Comparison of ENCODE assay signal across 8 cellular contexts in the genomic region with DNA sequence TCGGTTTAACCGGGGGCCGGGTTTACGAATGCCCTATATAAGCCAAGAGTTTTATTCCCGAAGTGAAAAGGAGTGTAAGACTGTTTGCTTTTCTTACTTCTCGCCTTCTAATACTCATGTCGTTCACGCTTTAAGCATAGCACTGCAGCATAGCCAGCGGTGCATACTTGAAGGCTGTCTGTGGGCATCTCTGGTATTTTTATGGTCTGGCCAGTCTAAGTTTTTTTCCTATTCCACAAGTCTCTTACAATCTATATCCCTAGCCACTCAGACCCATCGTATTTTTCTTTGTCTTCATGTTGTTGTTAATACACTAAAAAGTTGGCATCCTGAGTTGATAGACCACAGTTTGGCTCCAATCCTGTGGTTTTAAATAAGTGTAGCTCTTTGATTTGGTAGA. TPM values are rescaled to one million over a fixed set of nuclear protein-coding genes. Genes with fewer than 3 reads are reported as not detected.
DNase-seq lines count a peak whose midpoint lies in the region; ATAC-seq and TF ChIP-seq lines count a peak whose summit lies in the region.

No MANE protein-coding gene starts in this region.

- H3K4me1 ChIP-seq in endocrine pancreas (ENCODE audit: control insufficient read depth, insufficient read depth, low read length): peaks cover 5% of the 10 kb centered on the region

- ATAC-seq in activated T-cell treated with anti-CD3 and anti-CD28 coated beads, Interleukin-2, amount 50 U/mL, for 4 hours: no peak
- ATAC-seq in natural killer cell (no peak), HG03108 (IDR thresholded peaks at IDR 0.05; ENCODE audit: unreplicated experiment) (no peak), HG02884 (IDR thresholded peaks at IDR 0.05; ENCODE audit: unreplicated experiment) (no peak)

- no peaks in the 10 kb centered on the region for H3K9me3 Mint-ChIP-seq in activated T-cell treated with anti-CD3 and anti-CD28 coated beads, Interleukin-2, amount 50 U/mL, for 4 hours
- no peaks in the 10 kb centered on the region for H3K9me3 Mint-ChIP-seq in natural killer cell

- intact Hi-C loops in natural killer cell (cut with micrococcal nuclease): loop anchor here (2.0 to 10.0 kb wide), 3 partner anchors 343 to 569 kb away; partner anchors contain the start of gene KDM4C

- peaks cover 51% of the 10 kb centered on the region for H3K4me1 Mint-ChIP-seq in activated T-cell treated with anti-CD3 and anti-CD28 coated beads, Interleukin-2, amount 50 U/mL, for 4 hours (ENCODE audit: low read depth)
- peaks cover 43 to 48% of the 10 kb centered on the region in 2 donors for H3K4me1 Mint-ChIP-seq in natural killer cell

- peak overlapping the region; percentile 94 for H3K9ac ChIP-seq in endocrine pancreas (ENCODE audit: control insufficient read depth, insufficient read depth, low read length)

- H3K9me3 ChIP-seq in endocrine pancreas (ENCODE audit: control insufficient read depth, low read length): no peaks in the 10 kb centered on the region

- H3K27ac Mint-ChIP-seq in natural killer cell: peak overlapping the region; percentile 85 to 86

- H3K36me3 Mint-ChIP-seq in activated T-cell treated with anti-CD3 and anti-CD28 coated beads, Interleukin-2, amount 50 U/mL, for 4 hours (ENCODE audit: insufficient read depth): peaks cover 11% of the 10 kb centered on the region
- no peaks in the 10 kb centered on the region for H3K36me3 Mint-ChIP-seq in natural killer cell

- no peaks in the 10 kb centered on the region for H3K36me3 ChIP-seq in endocrine pancreas (ENCODE audit: control insufficient read depth, insufficient read depth, low read length)

- DNase-seq in activated T-cell treated with anti-CD3 and anti-CD28 coated beads, Interleukin-2, amount 50 U/mL, for 4 hours: no peak
- DNase-seq in activated T-cell treated with anti-CD3 and anti-CD28 coated beads, Interleukin-2, amount 50 U/mL, for 1 hour: no peak
- DNase-seq in RPMI8226 (peak; percentile 31), natural killer cell (no peak), GM19238 (ENCODE audit: insufficient read length, low spot score) (no peak)

- peak overlapping the region; percentile 84 for H3K4me3 ChIP-seq in endocrine pancreas (ENCODE audit: control insufficient read depth, insufficient read depth, low read length)

- H3K4me3 Mint-ChIP-seq in activated T-cell treated with anti-CD3 and anti-CD28 coated beads, Interleukin-2, amount 50 U/mL, for 4 hours: peak overlapping the region; percentile 87
- peak overlapping the region; percentile 92 for H3K4me3 Mint-ChIP-seq in natural killer cell

- H3K27me3 ChIP-seq in endocrine pancreas (ENCODE audit: control insufficient read depth, insufficient read depth, low read length): no peaks in the 10 kb centered on the region

- no peaks in the 10 kb centered on the region for H3K27me3 Mint-ChIP-seq in activated T-cell treated with anti-CD3 and anti-CD28 coated beads, Interleukin-2, amount 50 U/mL, for 4 hours (ENCODE audit: low read depth)
- no peaks in the 10 kb centered on the region for H3K27me3 Mint-ChIP-seq in natural killer cell (ENCODE audit: low read depth in 2 of 2)

- TF ChIP-seq CTCF in natural killer cell (IDR thresholded peaks at IDR 0.05): no peak

RNA-seq across cellular contexts. Expression of gene UHRF2, which starts 1.3 kb away (rescaled TPM):
- 10 to 100 TPM; 34.9 to 38.0 (median 35.6) TPM for total RNA-seq in activated T-cell treated with anti-CD3 and anti-CD28 coated beads, Interleukin-2, amount 50 U/mL, for 4 hours
- total RNA-seq in natural killer cell: 100 to 1,000 TPM; 118 to 130 (median 120) TPM
